In genomic region chr16:16014329-16015224, GRCh38 we compare ENCODE assay signal across 10 cellular contexts.
DNase-seq lines count a peak whose midpoint lies in the region; ATAC-seq and TF ChIP-seq lines count a peak whose summit lies in the region.
"Had no signal": no experiment of that assay in that cellular context is flagged by ENCODE, and none has a peak within 500 bp of the region (broad histone marks: within the 10 kb centered on the region; RNA-seq: fewer than 3 reads in every experiment).

No MANE protein-coding gene starts in this region.

- BruUV-seq in Panc1 (replicated peaks; lab: Mats Ljungman, UMichigan) = no TSS peak

- ATAC-seq in Panc1 (peak; percentile 83), left cardiac atrium (peak; percentile 86 to 93), HG03095 (IDR thresholded peaks at IDR 0.05; ENCODE audit: unreplicated experiment) (no peak)
- ATAC-seq in stimulated activated naive B cell treated with anti-CD40 and anti-IgM and Interleukin-4, amounts not matched to agents 10 μg/mL and 1 μg/mL and 100 μg/mL, for 72 hours (replicated peaks) = no peak

- POLR2A ChIA-PET in Panc1 (lab: Charles Lee) = interaction anchor here (0.5 kb wide), 1 partner anchor 58 kb away, joined by 4 read pairs; no protein-coding TSS in a partner anchor

- H3K4me3 ChIP-seq in Panc1 (ENCODE audit: low read depth in 2 of 2, low read length in 2 of 2) = no peak overlapping the region

- H3K4me3 Mint-ChIP-seq in stimulated activated naive B cell treated with anti-CD40 and anti-IgM and Interleukin-4, amounts not matched to agents 10 μg/mL and 1 μg/mL and 100 μg/mL, for 72 hours = no peak overlapping the region

- peaks cover 23% of the 10 kb centered on the region for H3K4me1 ChIP-seq in Panc1 (ENCODE audit: control insufficient read depth, insufficient read depth, low read length)

- peaks cover 55 to 79% of the 10 kb centered on the region in 2 donors for H3K36me3 Mint-ChIP-seq in stimulated activated naive B cell treated with anti-CD40 and anti-IgM and Interleukin-4, amounts not matched to agents 10 μg/mL and 1 μg/mL and 100 μg/mL, for 72 hours

- H3K27me3 Mint-ChIP-seq in stimulated activated naive B cell treated with anti-CD40 and anti-IgM and Interleukin-4, amounts not matched to agents 10 μg/mL and 1 μg/mL and 100 μg/mL, for 72 hours = no peaks in the 10 kb centered on the region

- peaks cover 17 to 25% of the 10 kb centered on the region in 2 donors for H3K4me1 Mint-ChIP-seq in stimulated activated naive B cell treated with anti-CD40 and anti-IgM and Interleukin-4, amounts not matched to agents 10 μg/mL and 1 μg/mL and 100 μg/mL, for 72 hours

- in situ Hi-C loops in Panc1 (cut with HindIII; ENCODE audit: low pct_unique_long_range_greater_than_20kb, low sequenced_read_pairs) = no loop called here

- no peaks in the 10 kb centered on the region for H3K27me3 ChIP-seq in Panc1 (ENCODE audit: control insufficient read depth, insufficient read depth, low read length)

- TF ChIP-seq CTCF in Panc1 (IDR thresholded peaks at IDR 0.05) = no peak

- H3K27ac ChIP-seq in Panc1 (ENCODE audit: low read length) = peak overlapping the region; percentile 36

- DNase-seq in H4 (ENCODE audit: low spot score) (peak; percentile 91), Panc1 (ENCODE audit: low read depth, low spot score) (no peak), left cardiac atrium (peak; percentile 76), SHP77 (lab: John Stamatoyannopoulos, UW) (no peak), NCI-H2196 (lab: John Stamatoyannopoulos, UW; ENCODE audit: unreplicated experiment) (no peak), NOMO-1 treated with dmso at 0.1 percent for 144 hours (lab: John Stamatoyannopoulos, UW; ENCODE audit: unreplicated experiment) (no peak)
- DNase-seq in stimulated activated naive B cell treated with anti-CD40 and anti-IgM and Interleukin-4, amounts not matched to agents 10 μg/mL and 1 μg/mL and 100 μg/mL, for 72 hours = no peak
- DNase-seq: cerebellar nuclear complex; stimulated activated CD4-positive, alpha-beta T cell treated with anti-CD3 and anti-CD28 coated beads, Interleukin-15, amount 100 ng/mL, for 24 hours had no signal

- CTCF ChIA-PET in Panc1 (lab: Charles Lee) = interaction anchor here (0.7 kb wide), 1 partner anchor 42 kb away, joined by 8 read pairs; no protein-coding TSS in a partner anchor

- intact Hi-C loops in Panc1 (cut with micrococcal nuclease; ENCODE audit: unreplicated experiment) = no loop called here
- intact Hi-C loops in left cardiac atrium (cut with DNase I) = no loop called here

- no peaks in the 10 kb centered on the region for H3K9me3 Mint-ChIP-seq in stimulated activated naive B cell treated with anti-CD40 and anti-IgM and Interleukin-4, amounts not matched to agents 10 μg/mL and 1 μg/mL and 100 μg/mL, for 72 hours

- no peaks in the 10 kb centered on the region for H3K36me3 ChIP-seq in Panc1 (ENCODE audit: control insufficient read depth, insufficient read depth, low read length)

- H3K9me3 ChIP-seq in Panc1 (ENCODE audit: control insufficient read depth, insufficient read depth, low read depth, low read length) = no peaks in the 10 kb centered on the region

- H3K27ac Mint-ChIP-seq in stimulated activated naive B cell treated with anti-CD40 and anti-IgM and Interleukin-4, amounts not matched to agents 10 μg/mL and 1 μg/mL and 100 μg/mL, for 72 hours = peak overlapping the region; percentile 9

Comparison
In these comparisons a context has a peak if more than half of its experiments do, and no peak if none do; other contexts are left out.
1. DNase-seq: peak in H4 (single experiment) and left cardiac atrium (single experiment); none in Panc1 (single experiment), stimulated activated naive B cell treated with anti-CD40 and anti-IgM and Interleukin-4, amounts not matched to agents 10 μg/mL and 1 μg/mL and 100 μg/mL, for 72 hours (single experiment), SHP77 (0 of 2), NCI-H2196 (single experiment) and NOMO-1 treated with dmso at 0.1 percent for 144 hours (single experiment).
2. ATAC-seq: peak in Panc1 (single experiment) and left cardiac atrium (2 of 2); none in stimulated activated naive B cell treated with anti-CD40 and anti-IgM and Interleukin-4, amounts not matched to agents 10 μg/mL and 1 μg/mL and 100 μg/mL, for 72 hours (0 of 2) and HG03095 (single experiment).